Comparison of ENCODE assay signal across 9 cellular contexts in genomic region chr5:168734657-168735344, GRCh38.
DNase-seq lines count a peak whose midpoint lies in the region; ATAC-seq and TF ChIP-seq lines count a peak whose summit lies in the region.
"Had no signal": no experiment of that assay in that cellular context is flagged by ENCODE, and none has a peak within 500 bp of the region (broad histone marks: within the 10 kb centered on the region; RNA-seq: fewer than 3 reads in every experiment).

No MANE protein-coding gene starts in this region.

- no peaks in the 10 kb centered on the region for H3K9me3 ChIP-seq in right atrium auricular region

- in situ Hi-C loops in GM13976 (cut with MboI; ENCODE audit: low sequenced_read_pairs, unreplicated experiment) = no loop called here

- H3K36me3 ChIP-seq in right atrium auricular region = no peaks in the 10 kb centered on the region

- H3K4me1 ChIP-seq in right atrium auricular region = peaks cover 0 to 35% of the 10 kb centered on the region in 2 donors

- no peak overlapping the region for H3K4me3 ChIP-seq in right atrium auricular region

- no peaks in the 10 kb centered on the region for H3K27me3 ChIP-seq in right atrium auricular region

- peak; percentile 81 for ATAC-seq in GM19397 (IDR thresholded peaks at IDR 0.05; ENCODE audit: unreplicated experiment)

- DNase-seq in AG09319 (ENCODE audit: extremely low read depth, low read depth) (peak; percentile 8), NCI-H1694 (lab: John Stamatoyannopoulos, UW) (peak; percentile 80), right atrium auricular region (ENCODE audit: low spot score) (peak; percentile 86), NCI-H1930 (lab: John Stamatoyannopoulos, UW) (no peak), GM13976 (ENCODE audit: low spot score) (no peak)
- DNase-seq in stimulated activated naive CD4-positive, alpha-beta T cell treated with Interleukin-2 at 50 U/mL for 16 hours (lab: John Stamatoyannopoulos, UW) = no peak
- no peak for DNase-seq in effector CD8-positive, alpha-beta T cell (lab: John Stamatoyannopoulos, UW)
- DNase-seq: DMS153 had no signal

- no peak for TF ChIP-seq CTCF in AG09319 (IDR thresholded peaks at IDR 0.05; ENCODE audit: low read depth, low read length)
- TF ChIP-seq CTCF in right atrium auricular region (IDR thresholded peaks at IDR 0.05) = no peak
- TF ChIP-seq CTCF in GM13976 (IDR thresholded peaks at IDR 0.05; ENCODE audit: borderline replicate concordance, control extremely low read depth, extremely low read depth, insufficient read depth, missing control alignments) = no peak

- H3K27ac ChIP-seq in right atrium auricular region = peak overlapping the region; percentile 69 to 79

Comparison
In these comparisons a context has a peak if more than half of its experiments do, and no peak if none do; other contexts are left out.
1. DNase-seq: peak in AG09319 (single experiment), NCI-H1694 (single experiment) and right atrium auricular region (single experiment); none in stimulated activated naive CD4-positive, alpha-beta T cell treated with Interleukin-2 at 50 U/mL for 16 hours (single experiment), effector CD8-positive, alpha-beta T cell (single experiment), NCI-H1930 (0 of 2) and GM13976 (single experiment).